Comparison of ENCODE assay signal across 1 cellular context in the genomic region with DNA sequence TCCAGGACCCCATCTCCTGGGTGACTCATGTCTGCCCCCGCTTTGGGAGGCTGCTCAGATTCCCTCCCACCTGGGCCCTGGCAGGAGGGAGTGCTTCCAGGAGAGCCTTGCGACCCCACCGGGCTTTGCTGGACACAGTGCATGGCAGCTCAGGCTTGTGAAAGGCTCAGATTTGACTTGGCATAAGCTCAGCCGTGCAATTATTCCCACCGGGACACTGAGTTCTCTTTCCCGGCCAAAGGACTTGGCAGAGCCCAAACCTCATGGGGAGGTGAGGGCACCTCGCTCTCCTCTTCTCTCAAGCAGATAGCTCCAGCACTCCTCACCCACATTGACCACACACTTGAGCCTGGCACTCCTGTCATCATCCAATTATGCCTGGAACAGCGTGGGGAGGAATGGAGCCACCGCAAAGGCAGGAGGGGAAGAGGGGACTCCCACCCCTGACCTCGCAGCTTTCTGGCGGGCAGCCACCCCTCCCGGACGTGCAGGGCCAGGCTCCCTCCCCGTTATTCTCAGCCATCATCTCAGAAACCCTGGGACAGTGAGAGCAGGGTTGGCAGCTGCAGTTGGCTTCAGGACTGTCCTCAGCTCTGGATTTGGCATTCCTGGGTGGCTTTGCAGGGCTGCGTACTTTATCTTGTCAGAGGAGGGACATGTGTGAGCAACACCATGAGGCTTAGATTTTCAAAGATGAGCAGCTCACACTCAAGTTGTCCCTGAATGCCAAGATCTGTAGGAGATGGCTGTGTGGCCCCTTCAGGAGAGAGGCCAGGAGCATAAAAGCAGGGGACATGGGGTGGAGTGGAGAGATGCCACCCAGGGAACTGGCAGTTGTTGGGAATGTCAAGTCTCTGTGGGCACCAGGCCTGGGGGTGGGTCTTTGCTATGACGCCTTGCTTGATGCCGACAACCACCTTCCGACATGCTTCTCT.
TF ChIP-seq lines count a peak whose summit lies in the region.

No MANE protein-coding gene starts in this region.

TF ChIP-seq in liver, 16 proteins besides CTCF, POLR2A, EP300 and RAD21 (continued from another document):
- TF ChIP-seq SP1 (IDR thresholded peaks at IDR 0.05) (peak; percentile 72), REST (IDR thresholded peaks at IDR 0.05) (no peak), FOXA1 (IDR thresholded peaks at IDR 0.05) (no peak), EGR1 (IDR thresholded peaks at IDR 0.05; ENCODE audit: low read depth in 2 of 2) (no peak), HNF4A (conservative IDR thresholded peaks at IDR 0.05) (peak; percentile 50 to 62), JUND (IDR thresholded peaks at IDR 0.05) (peak in 1 of 2 donors; percentile 47), TAF1 (conservative IDR thresholded peaks at IDR 0.05) (no peak), YY1 (IDR thresholded peaks at IDR 0.05) (peak; percentile 80)
- TF ChIP-seq, protein P1, sequence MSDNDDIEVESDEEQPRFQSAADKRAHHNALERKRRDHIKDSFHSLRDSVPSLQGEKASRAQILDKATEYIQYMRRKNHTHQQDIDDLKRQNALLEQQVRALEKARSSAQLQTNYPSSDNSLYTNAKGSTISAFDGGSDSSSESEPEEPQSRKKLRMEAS (IDR thresholded peaks at IDR 0.05) = no peak
- TF ChIP-seq, protein P2, sequence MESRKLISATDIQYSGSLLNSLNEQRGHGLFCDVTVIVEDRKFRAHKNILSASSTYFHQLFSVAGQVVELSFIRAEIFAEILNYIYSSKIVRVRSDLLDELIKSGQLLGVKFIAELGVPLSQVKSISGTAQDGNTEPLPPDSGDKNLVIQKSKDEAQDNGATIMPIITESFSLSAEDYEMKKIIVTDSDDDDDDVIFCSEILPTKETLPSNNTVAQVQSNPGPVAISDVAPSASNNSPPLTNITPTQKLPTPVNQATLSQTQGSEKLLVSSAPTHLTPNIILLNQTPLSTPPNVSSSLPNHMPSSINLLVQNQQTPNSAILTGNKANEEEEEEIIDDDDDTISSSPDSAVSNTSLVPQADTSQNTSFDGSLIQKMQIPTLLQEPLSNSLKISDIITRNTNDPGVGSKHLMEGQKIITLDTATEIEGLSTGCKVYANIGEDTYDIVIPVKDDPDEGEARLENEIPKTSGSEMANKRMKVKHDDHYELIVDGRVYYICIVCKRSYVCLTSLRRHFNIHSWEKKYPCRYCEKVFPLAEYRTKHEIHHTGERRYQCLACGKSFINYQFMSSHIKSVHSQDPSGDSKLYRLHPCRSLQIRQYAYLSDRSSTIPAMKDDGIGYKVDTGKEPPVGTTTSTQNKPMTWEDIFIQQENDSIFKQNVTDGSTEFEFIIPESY (IDR thresholded peaks at IDR 0.05) = no peak
